ENCODE assay signal across 12 cellular contexts in the genomic region with DNA sequence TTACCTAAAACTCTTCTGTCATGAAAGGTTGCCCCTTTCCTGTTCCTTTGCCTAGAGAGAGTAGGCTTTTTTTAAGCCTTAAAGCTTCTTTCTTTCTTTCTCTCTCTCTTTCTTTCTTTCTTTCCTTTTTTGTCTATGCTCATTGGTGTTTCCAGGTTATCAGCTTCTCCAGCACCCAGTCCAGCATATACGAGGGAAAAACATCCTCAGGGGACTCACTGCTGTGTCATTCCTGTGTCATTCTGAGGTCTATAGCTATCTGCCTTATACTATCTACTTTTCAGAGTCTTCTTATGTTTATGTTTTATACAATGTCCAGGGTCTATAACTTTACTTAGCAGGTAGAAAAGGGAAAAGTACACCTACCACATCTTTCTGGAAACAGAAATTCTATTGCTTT. TPM values are rescaled to one million over a fixed set of nuclear protein-coding genes. Genes with fewer than 3 reads are reported as not detected.
"Had no signal": no experiment of that assay in that cellular context is flagged by ENCODE, and none has a peak within 500 bp of the region (broad histone marks: within the 10 kb centered on the region; RNA-seq: fewer than 3 reads in every experiment).

No MANE protein-coding gene starts in this region.

- DNase-seq: GM23248, GOT3, H7, H9, HCEC 1CT, HFFc6 had no signal

- H3K27ac ChIP-seq: GM23248 had no signal

- FAIRE-seq: H1, H54 had no signal

- H3K9ac ChIP-seq: GM23248 had no signal

- H3K4me3 ChIP-seq: GM23248, GM23338, HAP-1 had no signal

- H3K4me1 ChIP-seq: HAP-1 had no signal

- ATAC-seq: GM23338, HCT116 had no signal

- H3K9me3 ChIP-seq: HAP-1 had no signal

- H3K4me2 ChIP-seq: GM23338 had no signal

- H2AFZ ChIP-seq: GM23248, GM23338 had no signal

- H3K36me3 ChIP-seq: HAP-1 had no signal

RNA-seq across cellular contexts. Expression of gene PAGE4, which starts 39.6 kb away (rescaled TPM):
- total RNA-seq: GM23248, GM23338, H1, H4, H7, HFFc6 had no signal
- polyA plus RNA-seq: GM23248 had no signal
